ENCODE assay signal across 14 cellular contexts in genomic region chr13:90800082-90800746, GRCh38.
DNase-seq lines count a peak whose midpoint lies in the region; ATAC-seq and TF ChIP-seq lines count a peak whose summit lies in the region.
"Had no signal": no experiment of that assay in that cellular context is flagged by ENCODE, and none has a peak within 500 bp of the region (broad histone marks: within the 10 kb centered on the region; RNA-seq: fewer than 3 reads in every experiment).

No MANE protein-coding gene starts in this region.

- TF ChIP-seq POLR2A in heart left ventricle (IDR thresholded peaks at IDR 0.05): no peak

- H3K36me3 ChIP-seq in heart left ventricle: no peaks in the 10 kb centered on the region
- H3K36me3 ChIP-seq in psoas muscle (ENCODE audit: insufficient read depth in 1 of 2, low read depth in 1 of 2): no peaks in the 10 kb centered on the region
- H3K36me3 ChIP-seq: WERI-Rb-1 had no signal

- no peaks in the 10 kb centered on the region for H3K9me3 Mint-ChIP-seq in activated naive CD4-positive, alpha-beta T cell treated with anti-CD3 and anti-CD28 coated beads, Interleukin-2, amount 10 ng/mL, durations not matched to agents 7 days and 5 days
- H3K9me3 Mint-ChIP-seq: activated T-helper 1 cell treated with anti-CD3 and anti-CD28 coated beads, Interleukin-12 subunit alpha, Interleukin-12 subunit beta, Interleukin-2, Interleukin-4 antibody, amounts not matched to agents 30 ng/mL and 10 ng/mL and 1 ng/mL, durations not matched to agents 14 hours and 24 hours and 36 hours had no signal

- DNase-seq in SHP77 (lab: John Stamatoyannopoulos, UW) (peak; percentile 7 to 44), heart left ventricle (peak; percentile 51 to 83 (median 68)), psoas muscle (peak; percentile 52 to 71), NCI-H345 (lab: John Stamatoyannopoulos, UW) (no peak), NCI-H1105 treated with DMSO at 0.1 percent for 48 hours (lab: John Stamatoyannopoulos, UW) (no peak)
- no peak for DNase-seq in activated naive CD4-positive, alpha-beta T cell treated with anti-CD3 and anti-CD28 coated beads, Interleukin-2, amount 10 ng/mL, durations not matched to agents 7 days and 5 days
- DNase-seq in activated effector memory CD4-positive, alpha-beta T cell treated with anti-CD3 and anti-CD28 coated beads, Interleukin-2, amount 50 U/mL, for 16 hours: no peak
- DNase-seq: CD4-positive, alpha-beta memory T cell; kidney glomerular epithelial cell; NCI-H1048; WERI-Rb-1 had no signal

- peak; percentile 69 for ATAC-seq in GM18511 (IDR thresholded peaks at IDR 0.05; ENCODE audit: unreplicated experiment)
- ATAC-seq in heart left ventricle: peak; percentile 42 to 84 (median 76)
- ATAC-seq in psoas muscle: no peak

- H3K9me3 ChIP-seq in heart left ventricle: no peaks in the 10 kb centered on the region
- H3K9me3 ChIP-seq in psoas muscle: no peaks in the 10 kb centered on the region

- CTCF ChIA-PET in activated naive CD4-positive, alpha-beta T cell treated with anti-CD3 and anti-CD28 coated beads, Interleukin-2, amount 10 ng/mL, durations not matched to agents 7 days and 5 days (lab: Charles Lee): no interaction called here

- H3K4me3 ChIP-seq in heart left ventricle: no peak overlapping the region
- no peak overlapping the region for H3K4me3 ChIP-seq in psoas muscle

- H3K27me3 Mint-ChIP-seq in activated naive CD4-positive, alpha-beta T cell treated with anti-CD3 and anti-CD28 coated beads, Interleukin-2, amount 10 ng/mL, durations not matched to agents 7 days and 5 days: no peaks in the 10 kb centered on the region
- H3K27me3 Mint-ChIP-seq: CD4-positive, alpha-beta memory T cell; central memory CD8-positive, alpha-beta T cell had no signal

- H3K27ac ChIP-seq in heart left ventricle: peak overlapping the region in 1 of 12 donors; percentile 43
- H3K27ac ChIP-seq in psoas muscle: no peak overlapping the region
- H3K27ac ChIP-seq: WERI-Rb-1 had no signal

- H3K27ac Mint-ChIP-seq in activated naive CD4-positive, alpha-beta T cell treated with anti-CD3 and anti-CD28 coated beads, Interleukin-2, amount 10 ng/mL, durations not matched to agents 7 days and 5 days: no peak overlapping the region
- H3K27ac Mint-ChIP-seq: activated T-helper 1 cell treated with anti-CD3 and anti-CD28 coated beads, Interleukin-12 subunit alpha, Interleukin-12 subunit beta, Interleukin-2, Interleukin-4 antibody, amounts not matched to agents 30 ng/mL and 10 ng/mL and 1 ng/mL, durations not matched to agents 14 hours and 24 hours and 36 hours; CD4-positive, alpha-beta memory T cell had no signal

- H3K4me3 Mint-ChIP-seq in activated naive CD4-positive, alpha-beta T cell treated with anti-CD3 and anti-CD28 coated beads, Interleukin-2, amount 10 ng/mL, durations not matched to agents 7 days and 5 days: no peak overlapping the region
- H3K4me3 Mint-ChIP-seq: activated T-helper 1 cell treated with anti-CD3 and anti-CD28 coated beads, Interleukin-12 subunit alpha, Interleukin-12 subunit beta, Interleukin-2, Interleukin-4 antibody, amounts not matched to agents 30 ng/mL and 10 ng/mL and 1 ng/mL, durations not matched to agents 14 hours and 24 hours and 36 hours; CD4-positive, alpha-beta memory T cell; central memory CD8-positive, alpha-beta T cell had no signal

- no peaks in the 10 kb centered on the region for H3K4me1 Mint-ChIP-seq in activated naive CD4-positive, alpha-beta T cell treated with anti-CD3 and anti-CD28 coated beads, Interleukin-2, amount 10 ng/mL, durations not matched to agents 7 days and 5 days
- H3K4me1 Mint-ChIP-seq: CD4-positive, alpha-beta memory T cell; central memory CD8-positive, alpha-beta T cell had no signal

- intact Hi-C loops in heart left ventricle (cut with DNase I) (no loop called here), psoas muscle (cut with DNase I) (no loop called here)

- no peaks in the 10 kb centered on the region for H3K27me3 ChIP-seq in heart left ventricle
- H3K27me3 ChIP-seq in psoas muscle (ENCODE audit: insufficient read depth in 3 of 3, low read length in 2 of 3): no peaks in the 10 kb centered on the region

- WGBS in heart left ventricle, 4 donors: 5 to 13% (median 11%) methylated on average over 3 of the region's 3 CpGs
- WGBS in psoas muscle, 3 donors: 4 to 11% (median 6%) methylated on average over 3 of the region's 3 CpGs

- no peak for TF ChIP-seq CTCF in heart left ventricle (IDR thresholded peaks at IDR 0.05)
- TF ChIP-seq CTCF in psoas muscle (IDR thresholded peaks at IDR 0.05): no peak

- H3K4me1 ChIP-seq in heart left ventricle (peaks cover 0 to 13% (median 0%) of the 10 kb centered on the region in 12 donors), psoas muscle (no peaks in the 10 kb centered on the region)

- H3K36me3 Mint-ChIP-seq in activated naive CD4-positive, alpha-beta T cell treated with anti-CD3 and anti-CD28 coated beads, Interleukin-2, amount 10 ng/mL, durations not matched to agents 7 days and 5 days: no peaks in the 10 kb centered on the region
- H3K36me3 Mint-ChIP-seq: CD4-positive, alpha-beta memory T cell had no signal

Comparison
In these comparisons a context has a peak if more than half of its experiments do, and no peak if none do; other contexts are left out.
1. ATAC-seq: peak in GM18511 (single experiment) and heart left ventricle (4 of 4); none in psoas muscle (0 of 4).
2. DNase-seq: peak in SHP77 (2 of 2), heart left ventricle (5 of 5) and psoas muscle (2 of 2); none in activated naive CD4-positive, alpha-beta T cell treated with anti-CD3 and anti-CD28 coated beads, Interleukin-2, amount 10 ng/mL, durations not matched to agents 7 days and 5 days (single experiment), NCI-H345 (single experiment), NCI-H1105 treated with DMSO at 0.1 percent for 48 hours (single experiment) and activated effector memory CD4-positive, alpha-beta T cell treated with anti-CD3 and anti-CD28 coated beads, Interleukin-2, amount 50 U/mL, for 16 hours (single experiment).